In genomic region chr6:137219664-137220252, GRCh38 we compare ENCODE assay signal across 8 cellular contexts. TPM values are rescaled to one million over a fixed set of nuclear protein-coding genes. Genes with fewer than 3 reads are reported as not detected.
DNase-seq lines count a peak whose midpoint lies in the region; ATAC-seq and TF ChIP-seq lines count a peak whose summit lies in the region.

No MANE protein-coding gene starts in this region.

- POLR2A ChIA-PET in activated CD4-positive, alpha-beta memory T cell treated with anti-CD3 and anti-CD28 coated beads for 36 hours (lab: Charles Lee), result interaction anchor here (1.1 kb wide), 1 partner anchor 397 kb away, joined by 3 read pairs; the partner anchor contains the start of gene PEX7
- POLR2A ChIA-PET in GM10248 (lab: Yijun Ruan, JAX), result no interaction called here

- DNase-seq in BE2C (no peak), AG08396 (ENCODE audit: low spot score) (no peak), GM10248 (ENCODE audit: extremely low spot score) (no peak)
- DNase-seq in activated CD4-positive, alpha-beta memory T cell treated with anti-CD3 and anti-CD28 coated beads for 36 hours, result no peak
- no peak for DNase-seq in activated CD8-positive, alpha-beta memory T cell treated with anti-CD3 and anti-CD28 coated beads, Interleukin-2, amount 50 U/mL, for 4 hours

- H3K36me3 Mint-ChIP-seq in activated CD4-positive, alpha-beta memory T cell treated with anti-CD3 and anti-CD28 coated beads for 36 hours, result peaks cover 4% of the 10 kb centered on the region

- no peaks in the 10 kb centered on the region for H3K27me3 Mint-ChIP-seq in activated CD4-positive, alpha-beta memory T cell treated with anti-CD3 and anti-CD28 coated beads for 36 hours

- H3K4me1 Mint-ChIP-seq in activated CD4-positive, alpha-beta memory T cell treated with anti-CD3 and anti-CD28 coated beads for 36 hours (ENCODE audit: low read depth), result peaks cover 45% of the 10 kb centered on the region

- peak overlapping the region; percentile 92 for H3K4me3 Mint-ChIP-seq in activated CD4-positive, alpha-beta memory T cell treated with anti-CD3 and anti-CD28 coated beads for 36 hours

- H3K27ac Mint-ChIP-seq in activated CD4-positive, alpha-beta memory T cell treated with anti-CD3 and anti-CD28 coated beads for 36 hours, result peak overlapping the region; percentile 97

- H3K27me3 ChIP-seq in BE2C (no peaks in the 10 kb centered on the region), iPS-20b (ENCODE audit: insufficient read depth, low read length) (no peaks in the 10 kb centered on the region), thymus (ENCODE audit: control insufficient read depth, insufficient read depth) (no peaks in the 10 kb centered on the region)

- intact Hi-C loops in activated CD4-positive, alpha-beta memory T cell treated with anti-CD3 and anti-CD28 coated beads for 36 hours (cut with micrococcal nuclease), result loop anchor here (5.0 kb wide), 1 partner anchor 117 kb away; no protein-coding TSS in a partner anchor

- H3K27ac ChIP-seq in iPS-20b (ENCODE audit: low read length) (peak overlapping the region; percentile 29), thymus (ENCODE audit: low read depth) (peak overlapping the region; percentile 95)

- CTCF ChIA-PET in activated CD4-positive, alpha-beta memory T cell treated with anti-CD3 and anti-CD28 coated beads for 36 hours (lab: Charles Lee), result interaction anchor here (1.7 kb wide), 1 partner anchor 125 kb away, joined by 5 read pairs; no protein-coding TSS in a partner anchor
- CTCF ChIA-PET in GM10248 (lab: Yijun Ruan, JAX), result interaction anchor here (1.0 to 1.3 kb wide), 3 partner anchors 53 to 143 kb away, joined by 3 read pairs; no protein-coding TSS in a partner anchor

- H3K4me1 ChIP-seq in BE2C, result no peaks in the 10 kb centered on the region
- peaks cover 9% of the 10 kb centered on the region; the same call in 1 of the 2 replicates for H3K4me1 ChIP-seq in iPS-20b (ENCODE audit: insufficient read depth, low read length)
- H3K4me1 ChIP-seq in thymus (ENCODE audit: control insufficient read depth, insufficient read depth, low read length), result peaks cover 7% of the 10 kb centered on the region

- TF ChIP-seq CTCF in BE2C (IDR thresholded peaks at IDR 0.05; ENCODE audit: low read depth, low read length), result no peak
- no peak for TF ChIP-seq CTCF in GM10248 (IDR thresholded peaks at IDR 0.05; ENCODE audit: control extremely low read depth, extremely low read depth, low read depth, missing control alignments)

- H3K4me3 ChIP-seq in BE2C (ENCODE audit: low read depth, low read length) (peak overlapping the region; percentile 96), iPS-20b (ENCODE audit: low read length) (peak overlapping the region; percentile 93), thymus (ENCODE audit: low read length) (peak overlapping the region; percentile 59)

- 71% methylated on average over 6 of the region's 6 CpGs for WGBS in thymus

- H3K36me3 ChIP-seq in BE2C (peaks cover 4% of the 10 kb centered on the region; the same call in 1 of the 2 replicates), iPS-20b (ENCODE audit: insufficient read depth, low read depth, low read length) (no peaks in the 10 kb centered on the region), thymus (ENCODE audit: control insufficient read depth, insufficient read depth) (no peaks in the 10 kb centered on the region)

- H3K9me3 ChIP-seq in BE2C (no peaks in the 10 kb centered on the region), iPS-20b (ENCODE audit: insufficient read depth, low read depth, low read length) (no peaks in the 10 kb centered on the region), thymus (ENCODE audit: control insufficient read depth) (no peaks in the 10 kb centered on the region)

- peak; percentile 4 for ATAC-seq in GM21786 (IDR thresholded peaks at IDR 0.05; ENCODE audit: unreplicated experiment)

- H3K9ac ChIP-seq in iPS-20b (ENCODE audit: low read depth, low read length), result peak overlapping the region; percentile 89; the same call in 1 of the 2 replicates

- no peaks in the 10 kb centered on the region for H3K9me3 Mint-ChIP-seq in activated CD4-positive, alpha-beta memory T cell treated with anti-CD3 and anti-CD28 coated beads for 36 hours

RNA-seq across cellular contexts. Expression of gene IFNGR1, which starts 0.6 kb away (rescaled TPM):
- 50.2 TPM for polyA plus RNA-seq in BE2C (2012; ENCODE audit: insufficient read depth, insufficient read length, low read depth)
- total RNA-seq in activated CD4-positive, alpha-beta memory T cell treated with anti-CD3 and anti-CD28 coated beads for 36 hours, result 10 to 100 TPM; 27.7 to 29.0 TPM
- 197 TPM for polyA plus RNA-seq in thymus

RNA-seq across cellular contexts. Expression of gene IL22RA2, which starts 46.3 kb away (rescaled TPM):
- polyA plus RNA-seq in BE2C (2012; ENCODE audit: insufficient read depth, insufficient read length, low read depth), result not detected
- total RNA-seq in activated CD4-positive, alpha-beta memory T cell treated with anti-CD3 and anti-CD28 coated beads for 36 hours, result not detected
- 0.84 TPM for polyA plus RNA-seq in thymus
